ENCODE assay signal across 12 cellular contexts in the genomic region with DNA sequence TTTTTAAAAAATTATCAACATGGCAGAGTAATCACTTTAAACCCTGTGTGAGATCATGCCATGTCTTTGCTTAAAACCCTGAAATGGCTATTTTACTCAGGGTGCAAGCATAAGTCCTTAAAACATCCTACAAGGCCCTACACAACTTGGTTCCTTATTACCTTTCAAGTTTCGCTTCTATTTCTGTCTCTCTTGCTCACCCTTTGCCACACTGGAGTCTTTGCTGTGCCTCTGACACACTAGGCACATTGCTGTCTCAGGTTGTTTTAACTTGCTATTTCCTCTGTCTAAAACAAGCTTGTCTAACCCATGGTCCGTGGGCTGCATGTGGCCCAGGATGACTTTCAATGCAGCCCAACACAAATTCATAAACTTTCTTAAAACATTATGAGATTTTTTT. TPM values are rescaled to one million over a fixed set of nuclear protein-coding genes. Genes with fewer than 3 reads are reported as not detected.
DNase-seq lines count a peak whose midpoint lies in the region; ATAC-seq lines count a peak whose summit lies in the region.
"Had no signal": no experiment of that assay in that cellular context is flagged by ENCODE, and none has a peak within 500 bp of the region (broad histone marks: within the 10 kb centered on the region; RNA-seq: fewer than 3 reads in every experiment).

No MANE protein-coding gene starts in this region.

- H3K36me3 Mint-ChIP-seq in activated T-helper 1 cell treated with anti-CD3 and anti-CD28 coated beads, Interleukin-12 subunit alpha, Interleukin-12 subunit beta, Interleukin-2, Interleukin-4 antibody, amounts not matched to agents 30 ng/mL and 10 ng/mL and 1 ng/mL, durations not matched to agents 14 hours and 24 hours and 36 hours (ENCODE audit: low read depth): peaks cover 3% of the 10 kb centered on the region
- H3K36me3 Mint-ChIP-seq: natural killer cell treated with Interleukin-12 subunit alpha and Interleukin-12 subunit beta and Interleukin-15 and Interleukin-18, amount 100 ng/mL, for 72 hours had no signal

- peaks cover 21% of the 10 kb centered on the region for H3K9me3 Mint-ChIP-seq in activated T-helper 1 cell treated with anti-CD3 and anti-CD28 coated beads, Interleukin-12 subunit alpha, Interleukin-12 subunit beta, Interleukin-2, Interleukin-4 antibody, amounts not matched to agents 30 ng/mL and 10 ng/mL and 1 ng/mL, durations not matched to agents 14 hours and 24 hours and 36 hours
- H3K9me3 Mint-ChIP-seq: natural killer cell treated with Interleukin-12 subunit alpha and Interleukin-12 subunit beta and Interleukin-15 and Interleukin-18, amount 100 ng/mL, for 72 hours had no signal

- H3K27ac Mint-ChIP-seq in activated T-helper 1 cell treated with anti-CD3 and anti-CD28 coated beads, Interleukin-12 subunit alpha, Interleukin-12 subunit beta, Interleukin-2, Interleukin-4 antibody, amounts not matched to agents 30 ng/mL and 10 ng/mL and 1 ng/mL, durations not matched to agents 14 hours and 24 hours and 36 hours: peak overlapping the region; percentile 67

- no peak for DNase-seq in activated T-helper 1 cell treated with anti-CD3 and anti-CD28 coated beads, Interleukin-12 subunit alpha, Interleukin-12 subunit beta, Interleukin-2, Interleukin-4 antibody, amounts not matched to agents 30 ng/mL and 10 ng/mL and 1 ng/mL, durations not matched to agents 14 hours and 24 hours and 36 hours (ENCODE audit: low spot score)
- DNase-seq in NCI-H2171 (lab: John Stamatoyannopoulos, UW) (no peak), NCI-H2107 (lab: John Stamatoyannopoulos, UW) (no peak), NCI-H2107 treated with DMSO at 0.1 percent for 48 hours (lab: John Stamatoyannopoulos, UW; ENCODE audit: unreplicated experiment) (no peak), activated gamma-delta T cell (lab: John Stamatoyannopoulos, UW) (no peak)
- DNase-seq: heart right ventricle, NCI-H446 treated with DMSO at 0.1 percent for 48 hours had no signal

- intact Hi-C loops in activated T-helper 1 cell treated with anti-CD3 and anti-CD28 coated beads, Interleukin-12 subunit alpha, Interleukin-12 subunit beta, Interleukin-2, Interleukin-4 antibody, amounts not matched to agents 30 ng/mL and 10 ng/mL and 1 ng/mL, durations not matched to agents 14 hours and 24 hours and 36 hours (cut with micrococcal nuclease): loop anchor here (1.0 to 5.0 kb wide), 2 partner anchors 17 to 111 kb away; no protein-coding TSS in a partner anchor

- H3K4me3 Mint-ChIP-seq in activated T-helper 1 cell treated with anti-CD3 and anti-CD28 coated beads, Interleukin-12 subunit alpha, Interleukin-12 subunit beta, Interleukin-2, Interleukin-4 antibody, amounts not matched to agents 30 ng/mL and 10 ng/mL and 1 ng/mL, durations not matched to agents 14 hours and 24 hours and 36 hours: no peak overlapping the region
- H3K4me3 Mint-ChIP-seq: natural killer cell treated with Interleukin-12 subunit alpha and Interleukin-12 subunit beta and Interleukin-15 and Interleukin-18, amount 100 ng/mL, for 72 hours had no signal

- H3K4me1 Mint-ChIP-seq in activated T-helper 1 cell treated with anti-CD3 and anti-CD28 coated beads, Interleukin-12 subunit alpha, Interleukin-12 subunit beta, Interleukin-2, Interleukin-4 antibody, amounts not matched to agents 30 ng/mL and 10 ng/mL and 1 ng/mL, durations not matched to agents 14 hours and 24 hours and 36 hours (ENCODE audit: low read depth): peaks cover 18% of the 10 kb centered on the region

- H3K27me3 Mint-ChIP-seq in activated T-helper 1 cell treated with anti-CD3 and anti-CD28 coated beads, Interleukin-12 subunit alpha, Interleukin-12 subunit beta, Interleukin-2, Interleukin-4 antibody, amounts not matched to agents 30 ng/mL and 10 ng/mL and 1 ng/mL, durations not matched to agents 14 hours and 24 hours and 36 hours (ENCODE audit: insufficient read depth): no peaks in the 10 kb centered on the region

- ATAC-seq in GM18498 (IDR thresholded peaks at IDR 0.05; ENCODE audit: unreplicated experiment) (peak; percentile 92), GM19467 (IDR thresholded peaks at IDR 0.05; ENCODE audit: unreplicated experiment) (peak; percentile 78), HG03066 (IDR thresholded peaks at IDR 0.05; ENCODE audit: low read depth, unreplicated experiment) (peak; percentile 85)
- ATAC-seq: natural killer cell treated with Interleukin-12 subunit alpha and Interleukin-12 subunit beta and Interleukin-15 and Interleukin-18, amount 100 ng/mL, for 72 hours had no signal

RNA-seq across cellular contexts. Expression of gene KIAA0408, which starts 55.6 kb away (rescaled TPM):
- 14.7 and 16.9 TPM in 2 replicates for total RNA-seq in activated T-helper 1 cell treated with anti-CD3 and anti-CD28 coated beads, Interleukin-12 subunit alpha, Interleukin-12 subunit beta, Interleukin-2, Interleukin-4 antibody, amounts not matched to agents 30 ng/mL and 10 ng/mL and 1 ng/mL, durations not matched to agents 14 hours and 24 hours and 36 hours
- total RNA-seq: bronchial epithelial cell had no signal
